1 cellular context compared by ENCODE assay signal in the genomic region with DNA sequence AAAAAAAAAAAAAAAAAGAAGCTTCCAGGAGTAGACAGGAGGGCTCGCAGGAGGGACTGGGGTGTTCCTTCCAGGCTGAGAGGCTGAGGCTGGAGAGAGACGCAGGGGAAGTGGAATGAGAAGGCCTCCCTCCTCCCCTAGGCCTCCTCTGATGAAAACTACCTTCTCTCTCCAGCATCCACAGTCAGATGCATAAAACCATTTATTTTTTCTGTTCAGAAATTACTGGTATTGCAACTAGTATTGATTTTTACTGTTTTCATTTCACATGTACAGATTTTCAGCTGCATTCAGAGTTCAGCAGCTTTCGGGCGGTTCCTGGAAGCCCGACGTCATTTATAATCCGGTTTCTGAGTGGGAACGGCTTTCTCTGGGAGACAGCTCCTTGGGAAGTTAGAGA.
TF ChIP-seq lines count a peak whose summit lies in the region.

No MANE protein-coding gene starts in this region.

TF ChIP-seq in GM12878, 131 proteins besides CTCF, POLR2A, EP300 and RAD21:
- TF ChIP-seq SPI1 (IDR thresholded peaks at IDR 0.05; ENCODE audit: borderline replicate concordance, insufficient read depth, low read depth, low read length) (0 out of 2 replicates have a peak, but pooled peaks have one; percentile 4), ZNF207 (IDR thresholded peaks at IDR 0.05; ENCODE audit: borderline replicate concordance) (no peak), EED (IDR thresholded peaks at IDR 0.05; ENCODE audit: low read depth) (0 out of 2 replicates have a peak, but pooled peaks have one; percentile 12), ZNF384 (IDR thresholded peaks at IDR 0.05; ENCODE audit: borderline replicate concordance, low read depth, low read length) (peak; percentile 48)
- TF ChIP-seq, protein P1, sequence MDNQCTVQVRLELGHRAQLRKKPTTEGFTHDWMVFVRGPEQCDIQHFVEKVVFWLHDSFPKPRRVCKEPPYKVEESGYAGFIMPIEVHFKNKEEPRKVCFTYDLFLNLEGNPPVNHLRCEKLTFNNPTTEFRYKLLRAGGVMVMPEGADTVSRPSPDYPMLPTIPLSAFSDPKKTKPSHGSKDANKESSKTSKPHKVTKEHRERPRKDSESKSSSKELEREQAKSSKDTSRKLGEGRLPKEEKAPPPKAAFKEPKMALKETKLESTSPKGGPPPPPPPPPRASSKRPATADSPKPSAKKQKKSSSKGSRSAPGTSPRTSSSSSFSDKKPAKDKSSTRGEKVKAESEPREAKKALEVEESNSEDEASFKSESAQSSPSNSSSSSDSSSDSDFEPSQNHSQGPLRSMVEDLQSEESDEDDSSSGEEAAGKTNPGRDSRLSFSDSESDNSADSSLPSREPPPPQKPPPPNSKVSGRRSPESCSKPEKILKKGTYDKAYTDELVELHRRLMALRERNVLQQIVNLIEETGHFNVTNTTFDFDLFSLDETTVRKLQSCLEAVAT (IDR thresholded peaks at IDR 0.05) = 0 out of 2 replicates have a peak, but pooled peaks have one; percentile 14
- TF ChIP-seq, protein P2, sequence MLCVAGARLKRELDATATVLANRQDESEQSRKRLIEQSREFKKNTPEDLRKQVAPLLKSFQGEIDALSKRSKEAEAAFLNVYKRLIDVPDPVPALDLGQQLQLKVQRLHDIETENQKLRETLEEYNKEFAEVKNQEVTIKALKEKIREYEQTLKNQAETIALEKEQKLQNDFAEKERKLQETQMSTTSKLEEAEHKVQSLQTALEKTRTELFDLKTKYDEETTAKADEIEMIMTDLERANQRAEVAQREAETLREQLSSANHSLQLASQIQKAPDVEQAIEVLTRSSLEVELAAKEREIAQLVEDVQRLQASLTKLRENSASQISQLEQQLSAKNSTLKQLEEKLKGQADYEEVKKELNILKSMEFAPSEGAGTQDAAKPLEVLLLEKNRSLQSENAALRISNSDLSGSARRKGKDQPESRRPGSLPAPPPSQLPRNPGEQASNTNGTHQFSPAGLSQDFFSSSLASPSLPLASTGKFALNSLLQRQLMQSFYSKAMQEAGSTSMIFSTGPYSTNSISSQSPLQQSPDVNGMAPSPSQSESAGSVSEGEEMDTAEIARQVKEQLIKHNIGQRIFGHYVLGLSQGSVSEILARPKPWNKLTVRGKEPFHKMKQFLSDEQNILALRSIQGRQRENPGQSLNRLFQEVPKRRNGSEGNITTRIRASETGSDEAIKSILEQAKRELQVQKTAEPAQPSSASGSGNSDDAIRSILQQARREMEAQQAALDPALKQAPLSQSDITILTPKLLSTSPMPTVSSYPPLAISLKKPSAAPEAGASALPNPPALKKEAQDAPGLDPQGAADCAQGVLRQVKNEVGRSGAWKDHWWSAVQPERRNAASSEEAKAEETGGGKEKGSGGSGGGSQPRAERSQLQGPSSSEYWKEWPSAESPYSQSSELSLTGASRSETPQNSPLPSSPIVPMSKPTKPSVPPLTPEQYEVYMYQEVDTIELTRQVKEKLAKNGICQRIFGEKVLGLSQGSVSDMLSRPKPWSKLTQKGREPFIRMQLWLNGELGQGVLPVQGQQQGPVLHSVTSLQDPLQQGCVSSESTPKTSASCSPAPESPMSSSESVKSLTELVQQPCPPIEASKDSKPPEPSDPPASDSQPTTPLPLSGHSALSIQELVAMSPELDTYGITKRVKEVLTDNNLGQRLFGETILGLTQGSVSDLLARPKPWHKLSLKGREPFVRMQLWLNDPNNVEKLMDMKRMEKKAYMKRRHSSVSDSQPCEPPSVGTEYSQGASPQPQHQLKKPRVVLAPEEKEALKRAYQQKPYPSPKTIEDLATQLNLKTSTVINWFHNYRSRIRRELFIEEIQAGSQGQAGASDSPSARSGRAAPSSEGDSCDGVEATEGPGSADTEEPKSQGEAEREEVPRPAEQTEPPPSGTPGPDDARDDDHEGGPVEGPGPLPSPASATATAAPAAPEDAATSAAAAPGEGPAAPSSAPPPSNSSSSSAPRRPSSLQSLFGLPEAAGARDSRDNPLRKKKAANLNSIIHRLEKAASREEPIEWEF (IDR thresholded peaks at IDR 0.05; ENCODE audit: insufficient replicate concordance, low read depth, low read length) = peak; percentile 31
